9 cellular contexts compared by ENCODE assay signal in the genomic region with DNA sequence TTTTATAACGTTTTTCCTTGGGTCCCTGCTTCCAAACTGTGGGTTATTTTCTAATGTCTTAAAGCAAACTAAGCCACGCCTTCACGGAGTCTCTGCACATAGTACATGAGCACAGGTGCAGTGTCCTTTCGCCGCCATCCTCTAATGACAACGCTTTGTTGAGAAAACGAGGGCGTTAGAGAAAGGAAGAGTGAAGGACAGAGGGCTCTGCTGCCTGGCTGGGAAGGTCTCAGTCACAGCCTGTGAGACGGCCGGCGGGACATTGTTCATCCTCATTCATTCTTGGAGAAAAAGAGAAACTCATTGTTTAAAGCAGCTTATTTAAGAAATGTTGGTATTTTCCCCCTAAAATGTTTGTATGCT. TPM values are rescaled to one million over a fixed set of nuclear protein-coding genes. Genes with fewer than 3 reads are reported as not detected.
DNase-seq lines count a peak whose midpoint lies in the region; ATAC-seq and TF ChIP-seq lines count a peak whose summit lies in the region.
"Had no signal": no experiment of that assay in that cellular context is flagged by ENCODE, and none has a peak within 500 bp of the region (broad histone marks: within the 10 kb centered on the region; RNA-seq: fewer than 3 reads in every experiment).

No MANE protein-coding gene starts in this region.

- no TSS peak for BruUV-seq in A673 (replicated peaks; lab: Mats Ljungman, UMichigan)

- peak overlapping the region; percentile 50 for H2AFZ ChIP-seq in KMS-11 (ENCODE audit: low read depth)

- H3K4me1 ChIP-seq in A673 (ENCODE audit: insufficient read depth, low read length, poor library complexity, severe bottlenecking) (peaks cover 15% of the 10 kb centered on the region), KMS-11 (ENCODE audit: low read depth, poor library complexity, severe bottlenecking) (no peaks in the 10 kb centered on the region)

- no peaks in the 10 kb centered on the region for H3K79me2 ChIP-seq in KMS-11 (ENCODE audit: insufficient read depth, low read depth)

- no peak for ATAC-seq in GM21423 (IDR thresholded peaks at IDR 0.05; ENCODE audit: unreplicated experiment)
- ATAC-seq in HG03280 (IDR thresholded peaks at IDR 0.05; ENCODE audit: unreplicated experiment): no peak
- ATAC-seq in activated T-cell treated with anti-CD3 and anti-CD28 coated beads, Interleukin-2, amount 50 U/mL, for 4 hours: no peak

- H3K27me3 Mint-ChIP-seq in activated T-cell treated with anti-CD3 and anti-CD28 coated beads, Interleukin-2, amount 50 U/mL, for 4 hours (ENCODE audit: low read depth): peaks cover 8% of the 10 kb centered on the region

- peaks cover 4% of the 10 kb centered on the region for H3K4me1 Mint-ChIP-seq in activated T-cell treated with anti-CD3 and anti-CD28 coated beads, Interleukin-2, amount 50 U/mL, for 4 hours (ENCODE audit: low read depth)

- peak overlapping the region; percentile 25; the same call in 1 of the 2 replicates for H3K4me2 ChIP-seq in KMS-11

- TF ChIP-seq CTCF in A673 (conservative IDR thresholded peaks at IDR 0.05; ENCODE audit: low read depth, low read length) (no peak), KMS-11 (conservative IDR thresholded peaks at IDR 0.05; ENCODE audit: low read depth, low read length) (no peak)

- no peak overlapping the region for H3K9ac ChIP-seq in KMS-11

- CTCF ChIA-PET in A673 (lab: Charles Lee): interaction anchor here (0.6 kb wide), 1 partner anchor 9 kb away, joined by 3 read pairs; no protein-coding TSS in a partner anchor

- no peaks in the 10 kb centered on the region for H4K20me1 ChIP-seq in KMS-11 (ENCODE audit: insufficient read depth)

- no peaks in the 10 kb centered on the region for H3K9me3 Mint-ChIP-seq in activated T-cell treated with anti-CD3 and anti-CD28 coated beads, Interleukin-2, amount 50 U/mL, for 4 hours
- H3K9me3 Mint-ChIP-seq: CD4-positive, alpha-beta T cell had no signal

- POLR2A ChIA-PET in A673 (lab: Charles Lee; ENCODE audit: low non-redundant PET): no interaction called here

- no peaks in the 10 kb centered on the region for H3K36me3 ChIP-seq in A673 (ENCODE audit: insufficient read depth, low read length, poor library complexity, severe bottlenecking)
- no peaks in the 10 kb centered on the region for H3K36me3 ChIP-seq in KMS-11 (ENCODE audit: insufficient read depth)

- H3K4me3 ChIP-seq in A673 (ENCODE audit: low read depth, low read length, poor library complexity, severe bottlenecking): peak overlapping the region; percentile 35
- H3K4me3 ChIP-seq in KMS-11 (IDR thresholded peaks at IDR 0.05; ENCODE audit: insufficient read depth, low read depth, low read length): no peak overlapping the region

- no peaks in the 10 kb centered on the region for H3K9me3 ChIP-seq in A673 (ENCODE audit: low read depth, low read length, poor library complexity, severe bottlenecking)

- H3K27ac ChIP-seq in A673 (ENCODE audit: low read depth, low read length, poor library complexity, severe bottlenecking) (no peak overlapping the region), KMS-11 (no peak overlapping the region), caudate nucleus (ENCODE audit: low read depth, low read length) (peak overlapping the region; percentile 71)

- DNase-seq in A673 (ENCODE audit: low spot score): no peak
- DNase-seq in caudate nucleus (lab: John Stamatoyannopoulos, UW): no peak
- DNase-seq in myocyte (ENCODE audit: low read depth): peak; percentile 38
- DNase-seq in activated effector memory CD4-positive, alpha-beta T cell treated with Interleukin-2 at 50 U/mL for 16 hours: no peak
- DNase-seq in activated T-cell treated with anti-CD3 and anti-CD28 coated beads, Interleukin-2, amount 50 U/mL, for 4 hours: no peak

- no peak overlapping the region for H3K4me3 Mint-ChIP-seq in activated T-cell treated with anti-CD3 and anti-CD28 coated beads, Interleukin-2, amount 50 U/mL, for 4 hours
- H3K4me3 Mint-ChIP-seq: CD4-positive, alpha-beta T cell had no signal

- H3K27me3 ChIP-seq in A673 (replicated peaks; ENCODE audit: insufficient read depth, low read depth, low read length, poor library complexity) (no peaks in the 10 kb centered on the region), KMS-11 (ENCODE audit: insufficient read depth, low read depth) (no peaks in the 10 kb centered on the region)

- intact Hi-C loops in A673 (cut with micrococcal nuclease; ENCODE audit: unreplicated experiment): loop anchor here (1.0 to 5.0 kb wide), 3 partner anchors 115 to 764 kb away; no protein-coding TSS in a partner anchor

- H3K36me3 Mint-ChIP-seq in activated T-cell treated with anti-CD3 and anti-CD28 coated beads, Interleukin-2, amount 50 U/mL, for 4 hours (ENCODE audit: insufficient read depth): no peaks in the 10 kb centered on the region

RNA-seq across cellular contexts. Expression of gene IL17D, which starts 9.5 kb away (rescaled TPM):
- total RNA-seq in A673 (2021) (2.0 and 2.7 TPM in 2 replicates), myocyte (6.4 and 6.9 TPM in 2 replicates)
- polyA plus RNA-seq in myocyte (2012): 6.9 TPM
- total RNA-seq in activated T-cell treated with anti-CD3 and anti-CD28 coated beads, Interleukin-2, amount 50 U/mL, for 4 hours: 1 to 10 TPM in 2 of 3 donors, under 1 TPM in 1; 0.82 to 1.3 (median 1.0) TPM
